8 cellular contexts compared by ENCODE assay signal in the genomic region with DNA sequence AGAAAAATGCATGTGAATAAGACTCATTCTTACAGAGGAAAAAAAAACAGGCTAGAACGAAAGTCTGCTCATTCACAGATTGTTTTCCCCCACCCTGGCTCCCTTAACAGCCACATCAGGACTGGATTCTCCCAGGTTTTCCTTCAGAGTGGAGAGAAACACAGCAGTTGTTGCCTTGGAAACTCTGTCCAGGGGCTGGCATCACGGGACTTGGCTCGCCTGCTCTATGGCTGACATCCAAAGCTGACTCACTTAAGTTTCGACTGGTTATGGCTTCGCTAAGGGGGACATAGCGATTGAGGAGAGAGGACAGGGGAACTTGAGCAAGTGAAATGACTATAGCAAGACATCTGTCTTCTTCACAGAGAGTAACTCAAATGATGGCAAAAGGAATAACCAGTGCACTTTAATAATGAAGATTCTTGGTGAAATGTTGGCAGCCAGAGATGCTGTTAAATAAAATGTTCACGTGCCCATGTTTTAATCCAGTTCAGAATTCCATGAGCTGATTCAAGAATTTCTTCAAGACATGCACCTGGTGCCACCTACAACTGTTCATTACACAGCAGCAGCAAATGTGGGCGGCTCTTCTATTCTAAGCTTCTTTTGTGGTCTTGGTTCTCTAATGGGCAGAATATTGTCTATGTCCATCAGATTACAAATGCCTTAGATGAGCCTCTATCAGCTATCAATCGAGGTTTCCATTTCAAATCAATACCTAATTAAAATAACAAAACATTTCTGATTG. TPM values are rescaled to one million over a fixed set of nuclear protein-coding genes. Genes with fewer than 3 reads are reported as not detected.
DNase-seq lines count a peak whose midpoint lies in the region; ATAC-seq and TF ChIP-seq lines count a peak whose summit lies in the region.
"Had no signal": no experiment of that assay in that cellular context is flagged by ENCODE, and none has a peak within 500 bp of the region (broad histone marks: within the 10 kb centered on the region; RNA-seq: fewer than 3 reads in every experiment).

No MANE protein-coding gene starts in this region.

- H3K9me3 ChIP-seq in thoracic aorta (no peaks in the 10 kb centered on the region), Caco-2 (no peaks in the 10 kb centered on the region)

- H3K4me3 Mint-ChIP-seq in Caco-2 (ENCODE audit: unreplicated experiment), result no peak overlapping the region

- H3K36me3 ChIP-seq in kidney epithelial cell (ENCODE audit: control insufficient read depth, insufficient read depth, low read length) (no peaks in the 10 kb centered on the region), thoracic aorta (no peaks in the 10 kb centered on the region), Caco-2 (ENCODE audit: control insufficient read depth, insufficient read depth, low read length) (no peaks in the 10 kb centered on the region)

- peaks cover 5% of the 10 kb centered on the region for H3K36me3 Mint-ChIP-seq in Caco-2 (ENCODE audit: insufficient read depth, unreplicated experiment)

- H3K27ac Mint-ChIP-seq in Caco-2 (ENCODE audit: unreplicated experiment), result no peak overlapping the region

- intact Hi-C loops in Caco-2 (cut with micrococcal nuclease; ENCODE audit: unreplicated experiment), result loop anchor here (10.0 kb wide), 1 partner anchor 262 kb away; no protein-coding TSS in a partner anchor

- H3K4me1 Mint-ChIP-seq in Caco-2 (ENCODE audit: low read depth, unreplicated experiment), result no peaks in the 10 kb centered on the region

- DNase-seq in NCI-H1105 treated with DMSO at 0.1 percent for 48 hours (lab: John Stamatoyannopoulos, UW) (peak; percentile 84), astrocyte of the cerebellum (ENCODE audit: low read depth) (peak; percentile 91), kidney epithelial cell (ENCODE audit: low read depth) (peak; percentile 71), thoracic aorta (ENCODE audit: low spot score) (peak; percentile 59), Caco-2 (no peak), germinal center (ENCODE audit: low spot score) (no peak)

- POLR2A ChIA-PET in Caco-2 (lab: Charles Lee), result no interaction called here

- H3K4me1 ChIP-seq in thoracic aorta (ENCODE audit: control insufficient read depth in 1 of 2, low read depth in 2 of 2) (peaks cover 8 to 36% of the 10 kb centered on the region in 2 donors), Caco-2 (no peaks in the 10 kb centered on the region)

- peaks cover 17% of the 10 kb centered on the region for H3K27me3 Mint-ChIP-seq in Caco-2 (ENCODE audit: insufficient read depth, unreplicated experiment)

- ATAC-seq in thoracic aorta (ENCODE audit: insufficient number of reproducible peaks, low FRiP score, low read depth), result peak; percentile 91
- ATAC-seq in GM21381 (IDR thresholded peaks at IDR 0.05; ENCODE audit: unreplicated experiment), result no peak

- H3K9me3 Mint-ChIP-seq in Caco-2 (ENCODE audit: unreplicated experiment), result no peaks in the 10 kb centered on the region

- in situ Hi-C loops in astrocyte of the cerebellum (cut with HindIII; ENCODE audit: low sequenced_read_pairs), result no loop called here

- CTCF ChIA-PET in Caco-2 (lab: Charles Lee), result interaction anchor here (1.2 to 2.2 kb wide), 2 partner anchors 469 to 476 kb away, joined by 4 to 12 read pairs; no protein-coding TSS in a partner anchor

- peak overlapping the region; percentile 46 to 62 for H3K27ac ChIP-seq in thoracic aorta

- H3K27me3 ChIP-seq in kidney epithelial cell (ENCODE audit: control insufficient read depth, insufficient read depth, low read length), result peaks cover 2% of the 10 kb centered on the region
- no peaks in the 10 kb centered on the region for H3K27me3 ChIP-seq in thoracic aorta (replicated peaks; ENCODE audit: insufficient read depth)
- H3K27me3 ChIP-seq in Caco-2 (replicated peaks; ENCODE audit: control insufficient read depth, insufficient read depth, low read length), result no peaks in the 10 kb centered on the region

- BruUV-seq in Caco-2 (replicated peaks; lab: Mats Ljungman, UMichigan), result no TSS peak

- TF ChIP-seq CTCF in astrocyte of the cerebellum (IDR thresholded peaks at IDR 0.05; ENCODE audit: low read depth, low read length, missing control alignments) (no peak), kidney epithelial cell (IDR thresholded peaks at IDR 0.05; ENCODE audit: insufficient read depth, low read length, poor library complexity, severe bottlenecking) (no peak), thoracic aorta (IDR thresholded peaks at IDR 0.05) (no peak), Caco-2 (IDR thresholded peaks at IDR 0.05; ENCODE audit: insufficient read depth in 1 of 2, low read depth in 1 of 2, low read length in 1 of 2, severe bottlenecking in 1 of 2, unreplicated experiment in 1 of 2) (no peak)

- H3K4me3 ChIP-seq in astrocyte of the cerebellum (ENCODE audit: low read depth, low read length), result no peak overlapping the region
- no peak overlapping the region for H3K4me3 ChIP-seq in kidney epithelial cell (ENCODE audit: low read depth, low read length)
- peak overlapping the region; percentile 23 for H3K4me3 ChIP-seq in thoracic aorta
- no peak overlapping the region for H3K4me3 ChIP-seq in Caco-2 (ENCODE audit: low read depth, low read length)

RNA-seq across cellular contexts. Expression of gene MIS18A, which starts 21.8 kb away (rescaled TPM):
- total RNA-seq in kidney epithelial cell, result 10.1 and 15.6 TPM in 2 replicates
- 1 to 10 TPM; 3.7 to 4.6 TPM for total RNA-seq in thoracic aorta
- total RNA-seq in Caco-2 (2022), result 22.9 and 27.5 TPM in 2 replicates

RNA-seq across cellular contexts. Expression of gene MRAP, which starts 41.6 kb away (rescaled TPM):
- total RNA-seq in kidney epithelial cell (not detected in 2 replicates), thoracic aorta (not detected), Caco-2 (2022) (not detected in 2 replicates)
- total RNA-seq: mononuclear cell had no signal

Comparison
In these comparisons a context has a peak if more than half of its experiments do, and no peak if none do; other contexts are left out.
1. DNase-seq: peak in NCI-H1105 treated with DMSO at 0.1 percent for 48 hours (single experiment), astrocyte of the cerebellum (single experiment), kidney epithelial cell (single experiment) and thoracic aorta (single experiment); none in Caco-2 (0 of 2) and germinal center (single experiment).